Comparison of ENCODE assay signal across 9 cellular contexts in the genomic region with DNA sequence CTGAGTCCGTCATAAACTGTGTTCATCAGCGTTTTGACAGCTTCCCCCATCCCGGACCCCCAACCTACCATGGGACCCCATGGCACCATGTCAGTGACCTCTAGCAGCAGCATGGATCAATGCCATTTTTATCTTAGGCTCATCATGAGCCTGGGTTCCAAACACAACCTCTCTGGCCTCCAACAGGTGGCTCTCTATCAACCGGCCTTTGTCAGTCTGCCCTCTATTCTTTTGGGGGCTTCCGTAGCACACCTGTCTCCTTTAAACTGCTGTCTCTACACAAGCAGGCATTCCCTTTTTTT. TPM values are rescaled to one million over a fixed set of nuclear protein-coding genes. Genes with fewer than 3 reads are reported as not detected.
DNase-seq lines count a peak whose midpoint lies in the region; ATAC-seq and TF ChIP-seq lines count a peak whose summit lies in the region.
"Had no signal": no experiment of that assay in that cellular context is flagged by ENCODE, and none has a peak within 500 bp of the region (broad histone marks: within the 10 kb centered on the region; RNA-seq: fewer than 3 reads in every experiment).

No MANE protein-coding gene starts in this region.

- peak overlapping the region; percentile 88 for H3K4me2 ChIP-seq in GM23248 (ENCODE audit: unreplicated experiment)

- intact Hi-C loops in lower lobe of right lung (cut with DNase I), result no loop called here

- H3K27ac Mint-ChIP-seq in activated naive CD8-positive, alpha-beta T cell treated with anti-CD3 and anti-CD28 coated beads, Interleukin-2, amount 10 ng/mL, durations not matched to agents 7 days and 5 days, result no peak overlapping the region

- in situ Hi-C loops in GM23248 (cut with MboI), result no loop called here

- no peaks in the 10 kb centered on the region for H3K36me3 Mint-ChIP-seq in activated naive CD8-positive, alpha-beta T cell treated with anti-CD3 and anti-CD28 coated beads, Interleukin-2, amount 10 ng/mL, durations not matched to agents 7 days and 5 days

- no peaks in the 10 kb centered on the region for H3K9me2 ChIP-seq in GM23248 (ENCODE audit: insufficient read depth)

- no peaks in the 10 kb centered on the region for H3K36me3 ChIP-seq in GM23248 (ENCODE audit: low read depth)
- no peaks in the 10 kb centered on the region for H3K36me3 ChIP-seq in lower lobe of right lung

- no peak overlapping the region for H3K27ac ChIP-seq in 22Rv1
- no peak overlapping the region for H3K27ac ChIP-seq in GM23248
- no peak overlapping the region for H3K27ac ChIP-seq in lower lobe of right lung

- DNase-seq in GM23248, result no peak
- no peak for DNase-seq in activated naive CD8-positive, alpha-beta T cell treated with anti-CD3 and anti-CD28 coated beads, Interleukin-2, amount 10 ng/mL, durations not matched to agents 7 days and 5 days
- no peak for DNase-seq in lower lobe of right lung
- no peak for DNase-seq in AML-193 (lab: John Stamatoyannopoulos, UW)
- DNase-seq in activated CD8-positive, alpha-beta memory T cell treated with anti-CD3 and anti-CD28 coated beads for 24 hours, result no peak
- DNase-seq in NCI-H128 (lab: John Stamatoyannopoulos, UW; ENCODE audit: unreplicated experiment), result no peak
- DNase-seq: NCI-H1436 treated with DMSO at 0.1 percent for 48 hours had no signal

- H3K27me3 ChIP-seq in GM23248 (replicated peaks; ENCODE audit: insufficient read depth), result peaks cover 29% of the 10 kb centered on the region
- H3K27me3 ChIP-seq in lower lobe of right lung (ENCODE audit: low read depth), result no peaks in the 10 kb centered on the region

- H3K9ac ChIP-seq in GM23248, result no peak overlapping the region

- WGBS in GM23248 (ENCODE audit: low coverage in 1 of 2, low lambda C conversion rate in 2 of 2, missing lambda C conversion rate in 2 of 2), 2 experiments, result 42 to 45% methylated on average over 5 of the region's 5 CpGs

- H3K27me3 Mint-ChIP-seq in activated naive CD8-positive, alpha-beta T cell treated with anti-CD3 and anti-CD28 coated beads, Interleukin-2, amount 10 ng/mL, durations not matched to agents 7 days and 5 days, result peaks cover 58% of the 10 kb centered on the region

- ATAC-seq in activated naive CD8-positive, alpha-beta T cell treated with anti-CD3 and anti-CD28 coated beads, Interleukin-2, amount 10 ng/mL, durations not matched to agents 7 days and 5 days (ENCODE audit: low read depth), result no peak
- ATAC-seq in lower lobe of right lung, result no peak
- no peak for ATAC-seq in GM21423 (IDR thresholded peaks at IDR 0.05; ENCODE audit: unreplicated experiment)

- no peaks in the 10 kb centered on the region for H4K20me1 ChIP-seq in GM23248 (ENCODE audit: insufficient read depth)

- POLR2A ChIA-PET in activated naive CD8-positive, alpha-beta T cell treated with anti-CD3 and anti-CD28 coated beads, Interleukin-2, amount 10 ng/mL, durations not matched to agents 7 days and 5 days (lab: Charles Lee), result no interaction called here

- no peaks in the 10 kb centered on the region for H3F3A ChIP-seq in GM23248 (ENCODE audit: insufficient read depth)

- peak overlapping the region; percentile 78 for H3K4me3 ChIP-seq in GM23248
- peak overlapping the region; percentile 66 for H3K4me3 ChIP-seq in lower lobe of right lung

- no peaks in the 10 kb centered on the region for H3K4me1 ChIP-seq in GM23248 (ENCODE audit: insufficient read depth)
- H3K4me1 ChIP-seq in lower lobe of right lung, result peaks cover 4% of the 10 kb centered on the region

- H2AFZ ChIP-seq in GM23248, result peak overlapping the region; percentile 88

- peak overlapping the region; percentile 74 for H3K4me3 Mint-ChIP-seq in activated naive CD8-positive, alpha-beta T cell treated with anti-CD3 and anti-CD28 coated beads, Interleukin-2, amount 10 ng/mL, durations not matched to agents 7 days and 5 days

- no peaks in the 10 kb centered on the region for H3K9me3 Mint-ChIP-seq in activated naive CD8-positive, alpha-beta T cell treated with anti-CD3 and anti-CD28 coated beads, Interleukin-2, amount 10 ng/mL, durations not matched to agents 7 days and 5 days

- TF ChIP-seq CTCF in 22Rv1 (IDR thresholded peaks at IDR 0.05), result peak; percentile 16; the same call in 1 of the 2 replicates
- TF ChIP-seq CTCF in lower lobe of right lung (IDR thresholded peaks at IDR 0.05), result no peak

- no peaks in the 10 kb centered on the region for H3K79me2 ChIP-seq in GM23248 (ENCODE audit: insufficient read depth)

- peaks cover 10% of the 10 kb centered on the region for H3K4me1 Mint-ChIP-seq in activated naive CD8-positive, alpha-beta T cell treated with anti-CD3 and anti-CD28 coated beads, Interleukin-2, amount 10 ng/mL, durations not matched to agents 7 days and 5 days

- no peaks in the 10 kb centered on the region for H3K9me3 ChIP-seq in GM23248 (ENCODE audit: low read depth)
- no peaks in the 10 kb centered on the region for H3K9me3 ChIP-seq in lower lobe of right lung

RNA-seq across cellular contexts. Expression of a gene that starts 0.7 kb away (rescaled TPM):
- under 0.01 and 0.22 TPM in 2 replicates for total RNA-seq in GM23248 (2014; rRNA removed; shearing (Covaris generic))
- polyA plus RNA-seq in GM23248 (2016; fragmentation: Nextera tagmentation; extraction: Ambion mirVana), result 0.44 and 0.84 TPM in 2 replicates
- not detected for total RNA-seq in activated naive CD8-positive, alpha-beta T cell treated with anti-CD3 and anti-CD28 coated beads, Interleukin-2, amount 10 ng/mL, durations not matched to agents 7 days and 5 days
- 6.9 TPM for total RNA-seq in lower lobe of right lung
